ENCODE assay signal across 8 cellular contexts in the genomic region with DNA sequence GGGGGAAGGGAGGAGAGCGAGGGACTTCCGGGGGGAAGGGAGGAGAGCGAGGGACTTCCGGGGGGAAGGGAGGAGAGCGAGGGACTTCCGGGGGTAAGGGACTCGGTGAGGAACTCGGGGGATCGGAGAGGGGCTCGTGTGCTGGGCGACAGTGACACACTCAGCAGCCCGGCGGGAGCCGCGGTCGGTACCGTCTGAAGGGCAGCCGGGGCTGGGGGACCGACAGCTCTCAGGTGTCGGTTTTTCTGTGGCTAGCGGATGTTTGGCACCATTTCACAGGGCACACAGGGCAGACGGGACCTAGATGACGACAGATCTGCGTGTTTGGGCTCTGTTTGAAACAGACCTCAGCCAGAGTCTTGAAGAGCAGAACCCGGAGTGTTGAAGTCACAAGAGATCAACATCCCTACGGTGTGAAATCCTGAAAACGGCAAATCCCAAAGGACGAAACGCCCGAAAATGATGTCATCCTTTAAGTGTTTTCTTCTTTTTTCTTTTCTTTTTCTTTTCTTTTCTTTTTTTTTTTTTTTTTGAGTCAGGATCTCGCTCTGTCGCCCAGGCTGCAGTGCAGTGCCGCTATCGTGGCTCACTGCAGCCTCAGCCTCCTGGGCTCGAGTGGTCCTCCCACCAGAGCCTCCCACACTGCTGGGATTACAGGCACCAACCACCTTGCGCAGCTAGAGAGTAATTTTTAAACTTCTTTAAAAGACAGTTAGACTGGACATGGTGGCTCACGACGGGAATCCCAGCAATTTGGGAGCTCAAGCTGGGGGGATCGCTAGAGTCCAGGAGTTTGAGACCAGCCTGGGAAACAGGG. TPM values are rescaled to one million over a fixed set of nuclear protein-coding genes. Genes with fewer than 3 reads are reported as not detected.
DNase-seq lines count a peak whose midpoint lies in the region; ATAC-seq and TF ChIP-seq lines count a peak whose summit lies in the region.

No MANE protein-coding gene starts in this region.

- 6% methylated on average over 38 of the region's 39 CpGs for WGBS in liver

- no peaks in the 10 kb centered on the region for H3K9me3 ChIP-seq in liver (ENCODE audit: control insufficient read depth in 4 of 4, low read length in 3 of 4)

- peak; percentile 67 for ATAC-seq in HG02885 (IDR thresholded peaks at IDR 0.05; ENCODE audit: poor library complexity, unreplicated experiment)

- H3K4me3 ChIP-seq in liver (ENCODE audit: low read depth in 1 of 3, low read length in 3 of 3), result peak overlapping the region; percentile 84 to 98 (median 96)

- peaks cover 4 to 8% (median 6%) of the 10 kb centered on the region in 4 donors for H3K4me1 ChIP-seq in liver (ENCODE audit: control insufficient read depth in 4 of 4, insufficient read depth in 4 of 4, low read length in 3 of 4)

- no peaks in the 10 kb centered on the region for H3K36me3 ChIP-seq in liver (ENCODE audit: control insufficient read depth in 4 of 4, insufficient read depth in 3 of 4, low read depth in 1 of 4, low read length in 3 of 4)

- H3K9ac ChIP-seq in liver (ENCODE audit: low read depth in 1 of 2, low read length in 2 of 2), result peak overlapping the region; percentile 97 to 99

- no peak for TF ChIP-seq CTCF in liver (IDR thresholded peaks at IDR 0.05; ENCODE audit: low read depth, low read length, missing input control)

- H3K27me3 ChIP-seq in liver (ENCODE audit: control insufficient read depth in 4 of 4, insufficient read depth in 4 of 4, low read length in 3 of 4), result no peaks in the 10 kb centered on the region

- H3K27ac ChIP-seq in liver (ENCODE audit: low read depth in 1 of 2, low read length in 2 of 2), result peak overlapping the region; percentile 99 to 100

- no peak for TF ChIP-seq RAD21 in liver (IDR thresholded peaks at IDR 0.05)

- DNase-seq in DMS79 (lab: John Stamatoyannopoulos, UW), result peak; percentile 48
- DNase-seq in DMS79 treated with DMSO at 0.1 percent for 48 hours (lab: John Stamatoyannopoulos, UW), result no peak
- peak; percentile 17 for DNase-seq in NCI-H345 treated with DMSO at 0.1 percent for 48 hours (lab: John Stamatoyannopoulos, UW; ENCODE audit: unreplicated experiment)
- peak; percentile 80 for DNase-seq in activated CD4-positive, alpha-beta T cell treated with anti-CD3 and anti-CD28 coated beads, Interleukin-2, amount 50 U/mL, for 1 hour
- peak; percentile 58 for DNase-seq in dedifferentiated amniotic fluid mesenchymal stem cell (ENCODE audit: extremely low spot score)
- peak; percentile 69 for DNase-seq in stimulated activated CD4-positive, alpha-beta T cell treated with anti-CD3 and anti-CD28 coated beads, Interleukin-4, amount 100 ng/mL, for 1 hour

TF ChIP-seq in liver, 16 proteins besides CTCF, POLR2A, EP300 and RAD21:
- TF ChIP-seq HNF4G (IDR thresholded peaks at IDR 0.05) (no peak), HNF4A (conservative IDR thresholded peaks at IDR 0.05) (peak; percentile 5 to 11), JUND (IDR thresholded peaks at IDR 0.05) (no peak), GABPA (IDR thresholded peaks at IDR 0.05 in 1 of 2, conservative IDR thresholded peaks at IDR 0.05 in 1 of 2) (peak; percentile 98 to 100), RXRA (IDR thresholded peaks at IDR 0.05) (peak; percentile 25 to 53), TAF1 (conservative IDR thresholded peaks at IDR 0.05) (no peak), YY1 (IDR thresholded peaks at IDR 0.05) (no peak), EGR1 (IDR thresholded peaks at IDR 0.05; ENCODE audit: low read depth in 2 of 2) (peak in 1 of 2 donors; percentile 78), SP1 (IDR thresholded peaks at IDR 0.05) (peak; percentile 37)
- TF ChIP-seq, protein P1, sequence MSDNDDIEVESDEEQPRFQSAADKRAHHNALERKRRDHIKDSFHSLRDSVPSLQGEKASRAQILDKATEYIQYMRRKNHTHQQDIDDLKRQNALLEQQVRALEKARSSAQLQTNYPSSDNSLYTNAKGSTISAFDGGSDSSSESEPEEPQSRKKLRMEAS (IDR thresholded peaks at IDR 0.05), result peak; percentile 36

RNA-seq across cellular contexts. Expression of a gene that starts 23.9 kb away (rescaled TPM):
- total RNA-seq in liver, result 1 to 10 TPM; 6.6 to 9.2 TPM
- polyA plus RNA-seq in liver, result 1 to 10 TPM in 1 of 2 donors, under 1 TPM in 1; 0.75 to 1.8 TPM

RNA-seq across cellular contexts. Expression of a gene that starts 41.1 kb away (rescaled TPM):
- under 1 TPM in 1 of 2 donors, not detected in 1; 0.50 TPM for total RNA-seq in liver
- polyA plus RNA-seq in liver, result under 1 TPM; 0.15 to 0.48 TPM
